In genomic region chr7:13990984-13991790, GRCh38 we compare ENCODE assay signal across 1 cellular context.
TF ChIP-seq lines count a peak whose summit lies in the region.

No MANE protein-coding gene starts in this region.

TF ChIP-seq in HepG2, 621 proteins besides CTCF, POLR2A, EP300 and RAD21 (continued from another document):
- TF ChIP-seq, protein P1, sequence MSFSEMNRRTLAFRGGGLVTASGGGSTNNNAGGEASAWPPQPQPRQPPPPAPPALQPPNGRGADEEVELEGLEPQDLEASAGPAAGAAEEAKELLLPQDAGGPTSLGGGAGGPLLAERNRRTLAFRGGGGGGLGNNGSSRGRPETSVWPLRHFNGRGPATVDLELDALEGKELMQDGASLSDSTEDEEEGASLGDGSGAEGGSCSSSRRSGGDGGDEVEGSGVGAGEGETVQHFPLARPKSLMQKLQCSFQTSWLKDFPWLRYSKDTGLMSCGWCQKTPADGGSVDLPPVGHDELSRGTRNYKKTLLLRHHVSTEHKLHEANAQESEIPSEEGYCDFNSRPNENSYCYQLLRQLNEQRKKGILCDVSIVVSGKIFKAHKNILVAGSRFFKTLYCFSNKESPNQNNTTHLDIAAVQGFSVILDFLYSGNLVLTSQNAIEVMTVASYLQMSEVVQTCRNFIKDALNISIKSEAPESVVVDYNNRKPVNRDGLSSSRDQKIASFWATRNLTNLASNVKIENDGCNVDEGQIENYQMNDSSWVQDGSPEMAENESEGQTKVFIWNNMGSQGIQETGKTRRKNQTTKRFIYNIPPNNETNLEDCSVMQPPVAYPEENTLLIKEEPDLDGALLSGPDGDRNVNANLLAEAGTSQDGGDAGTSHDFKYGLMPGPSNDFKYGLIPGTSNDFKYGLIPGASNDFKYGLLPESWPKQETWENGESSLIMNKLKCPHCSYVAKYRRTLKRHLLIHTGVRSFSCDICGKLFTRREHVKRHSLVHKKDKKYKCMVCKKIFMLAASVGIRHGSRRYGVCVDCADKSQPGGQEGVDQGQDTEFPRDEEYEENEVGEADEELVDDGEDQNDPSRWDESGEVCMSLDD (CRISPR knock-in tag; IDR thresholded peaks at IDR 0.05; ENCODE audit: borderline replicate concordance), result no peak
- peak; percentile 59; the same call in 1 of the 2 replicates for TF ChIP-seq SP4 (CRISPR knock-in tag; IDR thresholded peaks at IDR 0.05)
- peak; percentile 62; the same call in 1 of the 2 replicates for TF ChIP-seq E2F1 (CRISPR knock-in tag; IDR thresholded peaks at IDR 0.05)
- TF ChIP-seq MAX (IDR thresholded peaks at IDR 0.05), result peak; percentile 46
- no peak for TF ChIP-seq SNRNP70 (IDR thresholded peaks at IDR 0.05; ENCODE audit: low read depth, low read length)
- TF ChIP-seq, protein P2, sequence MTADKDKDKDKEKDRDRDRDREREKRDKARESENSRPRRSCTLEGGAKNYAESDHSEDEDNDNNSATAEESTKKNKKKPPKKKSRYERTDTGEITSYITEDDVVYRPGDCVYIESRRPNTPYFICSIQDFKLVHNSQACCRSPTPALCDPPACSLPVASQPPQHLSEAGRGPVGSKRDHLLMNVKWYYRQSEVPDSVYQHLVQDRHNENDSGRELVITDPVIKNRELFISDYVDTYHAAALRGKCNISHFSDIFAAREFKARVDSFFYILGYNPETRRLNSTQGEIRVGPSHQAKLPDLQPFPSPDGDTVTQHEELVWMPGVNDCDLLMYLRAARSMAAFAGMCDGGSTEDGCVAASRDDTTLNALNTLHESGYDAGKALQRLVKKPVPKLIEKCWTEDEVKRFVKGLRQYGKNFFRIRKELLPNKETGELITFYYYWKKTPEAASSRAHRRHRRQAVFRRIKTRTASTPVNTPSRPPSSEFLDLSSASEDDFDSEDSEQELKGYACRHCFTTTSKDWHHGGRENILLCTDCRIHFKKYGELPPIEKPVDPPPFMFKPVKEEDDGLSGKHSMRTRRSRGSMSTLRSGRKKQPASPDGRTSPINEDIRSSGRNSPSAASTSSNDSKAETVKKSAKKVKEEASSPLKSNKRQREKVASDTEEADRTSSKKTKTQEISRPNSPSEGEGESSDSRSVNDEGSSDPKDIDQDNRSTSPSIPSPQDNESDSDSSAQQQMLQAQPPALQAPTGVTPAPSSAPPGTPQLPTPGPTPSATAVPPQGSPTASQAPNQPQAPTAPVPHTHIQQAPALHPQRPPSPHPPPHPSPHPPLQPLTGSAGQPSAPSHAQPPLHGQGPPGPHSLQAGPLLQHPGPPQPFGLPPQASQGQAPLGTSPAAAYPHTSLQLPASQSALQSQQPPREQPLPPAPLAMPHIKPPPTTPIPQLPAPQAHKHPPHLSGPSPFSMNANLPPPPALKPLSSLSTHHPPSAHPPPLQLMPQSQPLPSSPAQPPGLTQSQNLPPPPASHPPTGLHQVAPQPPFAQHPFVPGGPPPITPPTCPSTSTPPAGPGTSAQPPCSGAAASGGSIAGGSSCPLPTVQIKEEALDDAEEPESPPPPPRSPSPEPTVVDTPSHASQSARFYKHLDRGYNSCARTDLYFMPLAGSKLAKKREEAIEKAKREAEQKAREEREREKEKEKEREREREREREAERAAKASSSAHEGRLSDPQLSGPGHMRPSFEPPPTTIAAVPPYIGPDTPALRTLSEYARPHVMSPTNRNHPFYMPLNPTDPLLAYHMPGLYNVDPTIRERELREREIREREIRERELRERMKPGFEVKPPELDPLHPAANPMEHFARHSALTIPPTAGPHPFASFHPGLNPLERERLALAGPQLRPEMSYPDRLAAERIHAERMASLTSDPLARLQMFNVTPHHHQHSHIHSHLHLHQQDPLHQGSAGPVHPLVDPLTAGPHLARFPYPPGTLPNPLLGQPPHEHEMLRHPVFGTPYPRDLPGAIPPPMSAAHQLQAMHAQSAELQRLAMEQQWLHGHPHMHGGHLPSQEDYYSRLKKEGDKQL (CRISPR knock-in tag; IDR thresholded peaks at IDR 0.05; ENCODE audit: low read depth), result no peak
- TF ChIP-seq ZFAT (CRISPR knock-in tag; conservative IDR thresholded peaks at IDR 0.05), result 0 out of 2 replicates have a peak, but pooled peaks have one; percentile 30
- no peak for TF ChIP-seq ZNF883 (CRISPR knock-in tag; IDR thresholded peaks at IDR 0.05; ENCODE audit: not compliant biosample characterization)
- no peak for TF ChIP-seq ZNF354B (CRISPR knock-in tag; IDR thresholded peaks at IDR 0.05)
- peak; percentile 50 for TF ChIP-seq SP2 (CRISPR knock-in tag; IDR thresholded peaks at IDR 0.05)
- no peak for TF ChIP-seq IRX3 (CRISPR knock-in tag; IDR thresholded peaks at IDR 0.05; ENCODE audit: borderline replicate concordance, low read depth)
- no peak for TF ChIP-seq ZNF331 (CRISPR knock-in tag; IDR thresholded peaks at IDR 0.05)
- no peak for TF ChIP-seq KDM5B (CRISPR knock-in tag; IDR thresholded peaks at IDR 0.05; ENCODE audit: borderline replicate concordance)
- no peak for TF ChIP-seq ZNF513 (CRISPR knock-in tag; conservative IDR thresholded peaks at IDR 0.05)
- no peak for TF ChIP-seq ZNF446 (CRISPR knock-in tag; IDR thresholded peaks at IDR 0.05)
- TF ChIP-seq ZNF605 (CRISPR knock-in tag; IDR thresholded peaks at IDR 0.05), result 0 out of 2 replicates have a peak, but pooled peaks have one; percentile 39
- TF ChIP-seq RFX3 (CRISPR knock-in tag; IDR thresholded peaks at IDR 0.05), result 0 out of 2 replicates have a peak, but pooled peaks have one; percentile 10
- TF ChIP-seq SMC3 (IDR thresholded peaks at IDR 0.05; ENCODE audit: low read length), result no peak
- TF ChIP-seq GABPB1 (CRISPR knock-in tag; IDR thresholded peaks at IDR 0.05), result peak; percentile 73
- TF ChIP-seq, protein P3, sequence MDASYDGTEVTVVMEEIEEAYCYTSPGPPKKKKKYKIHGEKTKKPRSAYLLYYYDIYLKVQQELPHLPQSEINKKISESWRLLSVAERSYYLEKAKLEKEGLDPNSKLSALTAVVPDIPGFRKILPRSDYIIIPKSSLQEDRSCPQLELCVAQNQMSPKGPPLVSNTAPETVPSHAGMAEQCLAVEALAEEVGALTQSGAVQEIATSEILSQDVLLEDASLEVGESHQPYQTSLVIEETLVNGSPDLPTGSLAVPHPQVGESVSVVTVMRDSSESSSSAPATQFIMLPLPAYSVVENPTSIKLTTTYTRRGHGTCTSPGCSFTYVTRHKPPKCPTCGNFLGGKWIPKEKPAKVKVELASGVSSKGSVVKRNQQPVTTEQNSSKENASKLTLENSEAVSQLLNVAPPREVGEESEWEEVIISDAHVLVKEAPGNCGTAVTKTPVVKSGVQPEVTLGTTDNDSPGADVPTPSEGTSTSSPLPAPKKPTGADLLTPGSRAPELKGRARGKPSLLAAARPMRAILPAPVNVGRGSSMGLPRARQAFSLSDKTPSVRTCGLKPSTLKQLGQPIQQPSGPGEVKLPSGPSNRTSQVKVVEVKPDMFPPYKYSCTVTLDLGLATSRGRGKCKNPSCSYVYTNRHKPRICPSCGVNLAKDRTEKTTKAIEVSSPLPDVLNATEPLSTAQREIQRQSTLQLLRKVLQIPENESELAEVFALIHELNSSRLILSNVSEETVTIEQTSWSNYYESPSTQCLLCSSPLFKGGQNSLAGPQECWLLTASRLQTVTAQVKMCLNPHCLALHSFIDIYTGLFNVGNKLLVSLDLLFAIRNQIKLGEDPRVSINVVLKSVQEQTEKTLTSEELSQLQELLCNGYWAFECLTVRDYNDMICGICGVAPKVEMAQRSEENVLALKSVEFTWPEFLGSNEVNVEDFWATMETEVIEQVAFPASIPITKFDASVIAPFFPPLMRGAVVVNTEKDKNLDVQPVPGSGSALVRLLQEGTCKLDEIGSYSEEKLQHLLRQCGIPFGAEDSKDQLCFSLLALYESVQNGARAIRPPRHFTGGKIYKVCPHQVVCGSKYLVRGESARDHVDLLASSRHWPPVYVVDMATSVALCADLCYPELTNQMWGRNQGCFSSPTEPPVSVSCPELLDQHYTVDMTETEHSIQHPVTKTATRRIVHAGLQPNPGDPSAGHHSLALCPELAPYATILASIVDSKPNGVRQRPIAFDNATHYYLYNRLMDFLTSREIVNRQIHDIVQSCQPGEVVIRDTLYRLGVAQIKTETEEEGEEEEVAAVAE (CRISPR knock-in tag; IDR thresholded peaks at IDR 0.05; ENCODE audit: borderline replicate concordance), result peak; percentile 62; the same call in 1 of the 2 replicates
- peak; percentile 58 for TF ChIP-seq POGZ (CRISPR knock-in tag; IDR thresholded peaks at IDR 0.05)
- TF ChIP-seq ZNF800 (CRISPR knock-in tag; IDR thresholded peaks at IDR 0.05), result 0 out of 2 replicates have a peak, but pooled peaks have one; percentile 26
- TF ChIP-seq STAT6 (CRISPR knock-in tag; IDR thresholded peaks at IDR 0.05; ENCODE audit: borderline replicate concordance), result no peak
- no peak for TF ChIP-seq ELF3 (CRISPR knock-in tag; IDR thresholded peaks at IDR 0.05)
- TF ChIP-seq RAD51 (IDR thresholded peaks at IDR 0.05; ENCODE audit: borderline replicate concordance), result peak; percentile 47; the same call in 1 of the 2 replicates
- no peak for TF ChIP-seq ZNF670 (CRISPR knock-in tag; IDR thresholded peaks at IDR 0.05; ENCODE audit: borderline replicate concordance)
- TF ChIP-seq, protein P4, sequence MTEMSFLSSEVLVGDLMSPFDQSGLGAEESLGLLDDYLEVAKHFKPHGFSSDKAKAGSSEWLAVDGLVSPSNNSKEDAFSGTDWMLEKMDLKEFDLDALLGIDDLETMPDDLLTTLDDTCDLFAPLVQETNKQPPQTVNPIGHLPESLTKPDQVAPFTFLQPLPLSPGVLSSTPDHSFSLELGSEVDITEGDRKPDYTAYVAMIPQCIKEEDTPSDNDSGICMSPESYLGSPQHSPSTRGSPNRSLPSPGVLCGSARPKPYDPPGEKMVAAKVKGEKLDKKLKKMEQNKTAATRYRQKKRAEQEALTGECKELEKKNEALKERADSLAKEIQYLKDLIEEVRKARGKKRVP (CRISPR knock-in tag; IDR thresholded peaks at IDR 0.05), result no peak
- TF ChIP-seq FOXJ3 (CRISPR knock-in tag; IDR thresholded peaks at IDR 0.05; ENCODE audit: borderline replicate concordance), result no peak
- no peak for TF ChIP-seq FOXK2 (IDR thresholded peaks at IDR 0.05)
- TF ChIP-seq SRSF1 (optimal IDR thresholded peaks at IDR 0.05; ENCODE audit: low read depth, low read length), result peak; percentile 57
- 0 out of 2 replicates have a peak, but pooled peaks have one; percentile 7 for TF ChIP-seq RFX1 (IDR thresholded peaks at IDR 0.05)
- 0 out of 2 replicates have a peak, but pooled peaks have one; percentile 37 for TF ChIP-seq ZNF543 (CRISPR knock-in tag; IDR thresholded peaks at IDR 0.05)
- TF ChIP-seq MBNL3 (CRISPR knock-in tag; conservative IDR thresholded peaks at IDR 0.05), result no peak
- peak; percentile 71 for TF ChIP-seq NFYC (CRISPR knock-in tag; IDR thresholded peaks at IDR 0.05)
- TF ChIP-seq TBL1XR1 (IDR thresholded peaks at IDR 0.05; ENCODE audit: borderline replicate concordance, low read length, partially characterized antibody), result peak; percentile 23
- TF ChIP-seq GTF3A (CRISPR knock-in tag; conservative IDR thresholded peaks at IDR 0.05), result no peak
- 0 out of 2 replicates have a peak, but pooled peaks have one; percentile 29 for TF ChIP-seq KAT8 (CRISPR knock-in tag; IDR thresholded peaks at IDR 0.05)
- no peak for TF ChIP-seq ZNF282 (IDR thresholded peaks at IDR 0.05; ENCODE audit: partially characterized antibody)
TF ChIP-seq in HepG2: peak in this region for 30.
